ENCODE assay signal across 20 cellular contexts in genomic region chr2:862723-863466, GRCh38.
"Had no signal": no experiment of that assay in that cellular context is flagged by ENCODE, and none has a peak within 500 bp of the region (broad histone marks: within the 10 kb centered on the region; RNA-seq: fewer than 3 reads in every experiment).

No MANE protein-coding gene starts in this region.

- H3K9me3 Mint-ChIP-seq: dendritic cell treated with granulocyte-macrophage colony-stimulating factor and Interleukin-4, amounts not matched to agents 40 ng/mL and 50 ng/mL, for 4 days; effector memory CD8-positive, alpha-beta T cell; immature natural killer cell; natural killer cell; neural crest cell; stimulated activated memory B cell treated with anti-CD40 and anti-IgM and Interleukin-4, amounts not matched to agents 10 μg/mL and 1 μg/mL and 100 μg/mL, for 72 hours; stimulated activated naive CD8-positive, alpha-beta T cell treated with anti-CD3 and anti-CD28 coated beads, Interleukin-15, Interleukin-2, amounts not matched to agents 100 ng/mL and 50 ng/mL, for 24 hours had no signal

- H3K4me3 ChIP-seq: esophagus squamous epithelium, mucosa of descending colon, psoas muscle, right lobe of liver, spleen, tibial artery, upper lobe of right lung had no signal

- H3K4me3 Mint-ChIP-seq: dendritic cell treated with granulocyte-macrophage colony-stimulating factor and Interleukin-4, amounts not matched to agents 40 ng/mL and 50 ng/mL, for 4 days; effector memory CD8-positive, alpha-beta T cell; immature natural killer cell; natural killer cell; neural crest cell; stimulated activated memory B cell treated with anti-CD40 and anti-IgM and Interleukin-4, amounts not matched to agents 10 μg/mL and 1 μg/mL and 100 μg/mL, for 72 hours; stimulated activated naive CD8-positive, alpha-beta T cell treated with anti-CD3 and anti-CD28 coated beads, Interleukin-15, Interleukin-2, amounts not matched to agents 100 ng/mL and 50 ng/mL, for 24 hours had no signal

- H3K27me3 Mint-ChIP-seq: dendritic cell treated with granulocyte-macrophage colony-stimulating factor and Interleukin-4, amounts not matched to agents 40 ng/mL and 50 ng/mL, for 4 days had no signal

- H3K27me3 ChIP-seq: right lobe of liver had no signal

- ATAC-seq: effector memory CD8-positive, alpha-beta T cell; left colon; mucosa of descending colon; natural killer cell; psoas muscle; right lobe of liver; stimulated activated memory B cell treated with anti-CD40 and anti-IgM and Interleukin-4, amounts not matched to agents 10 μg/mL and 1 μg/mL and 100 μg/mL, for 72 hours; upper lobe of right lung had no signal

- H3K4me1 Mint-ChIP-seq: stimulated activated memory B cell treated with anti-CD40 and anti-IgM and Interleukin-4, amounts not matched to agents 10 μg/mL and 1 μg/mL and 100 μg/mL, for 72 hours had no signal

- H3K4me1 ChIP-seq: esophagus squamous epithelium, psoas muscle, right lobe of liver, spleen, tibial artery, upper lobe of right lung had no signal

- H3K9me3 ChIP-seq: esophagus squamous epithelium, mucosa of descending colon, psoas muscle, right lobe of liver, spleen, tibial artery, upper lobe of right lung had no signal

- DNase-seq: effector memory CD8-positive, alpha-beta T cell; esophagus squamous epithelium; foreskin fibroblast; immature natural killer cell; left colon; mucosa of descending colon; natural killer cell; psoas muscle; right lobe of liver; spleen; stimulated activated CD4-positive, alpha-beta T cell treated with anti-CD3 and anti-CD28 coated beads, Interleukin-15, amount 100 ng/mL, for 24 hours; stimulated activated CD4-positive, alpha-beta T cell treated with anti-CD3 and anti-CD28 coated beads, Interleukin-1b, Interleukin-23, amount 100 ng/mL, for 48 hours; stimulated activated CD4-positive, alpha-beta T cell treated with anti-CD3 and anti-CD28 coated beads, Interleukin-4, amount 100 ng/mL, for 24 hours; tibial artery had no signal

- H3K36me3 ChIP-seq: esophagus squamous epithelium, right lobe of liver, spleen, tibial artery, upper lobe of right lung had no signal

- H3K27ac Mint-ChIP-seq: dendritic cell treated with granulocyte-macrophage colony-stimulating factor and Interleukin-4, amounts not matched to agents 40 ng/mL and 50 ng/mL, for 4 days; effector memory CD8-positive, alpha-beta T cell; immature natural killer cell; natural killer cell; stimulated activated memory B cell treated with anti-CD40 and anti-IgM and Interleukin-4, amounts not matched to agents 10 μg/mL and 1 μg/mL and 100 μg/mL, for 72 hours; stimulated activated naive CD8-positive, alpha-beta T cell treated with anti-CD3 and anti-CD28 coated beads, Interleukin-15, Interleukin-2, amounts not matched to agents 100 ng/mL and 50 ng/mL, for 24 hours had no signal

- H3K36me3 Mint-ChIP-seq: immature natural killer cell; natural killer cell; stimulated activated memory B cell treated with anti-CD40 and anti-IgM and Interleukin-4, amounts not matched to agents 10 μg/mL and 1 μg/mL and 100 μg/mL, for 72 hours had no signal

- H3K27ac ChIP-seq: epithelial cell of prostate, esophagus squamous epithelium, psoas muscle, right lobe of liver, spleen, tibial artery, upper lobe of right lung had no signal
